Comparison of ENCODE assay signal across 9 cellular contexts in genomic region chr13:48542581-48543341, GRCh38. TPM values are rescaled to one million over a fixed set of nuclear protein-coding genes. Genes with fewer than 3 reads are reported as not detected.
DNase-seq lines count a peak whose midpoint lies in the region; ATAC-seq and TF ChIP-seq lines count a peak whose summit lies in the region.
"Had no signal": no experiment of that assay in that cellular context is flagged by ENCODE, and none has a peak within 500 bp of the region (broad histone marks: within the 10 kb centered on the region; RNA-seq: fewer than 3 reads in every experiment).

No MANE protein-coding gene starts in this region.

- peaks cover 17% of the 10 kb centered on the region for H3K4me1 Mint-ChIP-seq in endodermal cell
- H3K4me1 Mint-ChIP-seq in CD8-positive, alpha-beta memory T cell: no peaks in the 10 kb centered on the region

- H3K27me3 ChIP-seq in endodermal cell (ENCODE audit: control insufficient read depth, insufficient read depth, low read length, poor library complexity, severe bottlenecking) (peaks cover 40% of the 10 kb centered on the region), muscle layer of colon (ENCODE audit: control insufficient read depth in 1 of 2, insufficient read depth in 2 of 2, low read length in 2 of 2) (no peaks in the 10 kb centered on the region), PC-3 (ENCODE audit: low read length) (no peaks in the 10 kb centered on the region)
- H3K27me3 ChIP-seq in CD8-positive, alpha-beta memory T cell (ENCODE audit: insufficient read depth, low read length, poor library complexity, severe bottlenecking): no peaks in the 10 kb centered on the region

- no peak overlapping the region for H2AFZ ChIP-seq in PC-3 (ENCODE audit: low read length)

- H3K27ac Mint-ChIP-seq in endodermal cell: no peak overlapping the region
- H3K27ac Mint-ChIP-seq in CD8-positive, alpha-beta memory T cell: no peak overlapping the region

- H3K27me3 Mint-ChIP-seq in endodermal cell (ENCODE audit: insufficient read depth): peaks cover 54% of the 10 kb centered on the region
- peaks cover 0 to 2% of the 10 kb centered on the region in 2 donors for H3K27me3 Mint-ChIP-seq in CD8-positive, alpha-beta memory T cell

- H3K4me3 Mint-ChIP-seq in endodermal cell: no peak overlapping the region
- H3K4me3 Mint-ChIP-seq in CD8-positive, alpha-beta memory T cell: no peak overlapping the region

- H3F3A ChIP-seq in PC-3 (ENCODE audit: low read length, unreplicated experiment): no peaks in the 10 kb centered on the region

- CTCF ChIA-PET in CD8-positive, alpha-beta memory T cell (lab: Charles Lee): interaction anchor here (0.8 to 1.3 kb wide), 2 partner anchors 8 to 37 kb away, joined by 3 read pairs; no protein-coding TSS in a partner anchor
- CTCF ChIA-PET in PC-3 (lab: Charles Lee): no interaction called here

- WGBS in endodermal cell (ENCODE audit: insufficient coverage in 1 of 2, insufficient read length in 1 of 2), 2 experiments: 41 to 48% methylated on average over 8 to 11 of the region's 11 CpGs

- H3K27ac ChIP-seq in endodermal cell (ENCODE audit: low read depth, low read length): peak overlapping the region; percentile 76
- peak overlapping the region; percentile 14 for H3K27ac ChIP-seq in muscle layer of colon (ENCODE audit: low read depth, low read length)
- H3K27ac ChIP-seq in CD8-positive, alpha-beta memory T cell (ENCODE audit: low read depth, low read length): no peak overlapping the region
- no peak overlapping the region for H3K27ac ChIP-seq in PC-3 (ENCODE audit: low read length)
- H3K27ac ChIP-seq: KMS-11 had no signal

- no peak overlapping the region for H3K4me3 ChIP-seq in endodermal cell (ENCODE audit: low read length)
- H3K4me3 ChIP-seq in muscle layer of colon (ENCODE audit: low read depth in 1 of 2, low read length in 2 of 2): peak overlapping the region in 1 of 2 donors; percentile 6
- H3K4me3 ChIP-seq in CD8-positive, alpha-beta memory T cell (ENCODE audit: low read length): no peak overlapping the region
- no peak overlapping the region for H3K4me3 ChIP-seq in PC-3 (ENCODE audit: low read length)

- no peaks in the 10 kb centered on the region for H3K4me1 ChIP-seq in endodermal cell (ENCODE audit: control insufficient read depth, insufficient read depth, low read length)
- H3K4me1 ChIP-seq in muscle layer of colon (ENCODE audit: insufficient read depth, low read length): peaks cover 9% of the 10 kb centered on the region
- no peaks in the 10 kb centered on the region for H3K4me1 ChIP-seq in CD8-positive, alpha-beta memory T cell (ENCODE audit: insufficient read depth, low read length)
- no peaks in the 10 kb centered on the region for H3K4me1 ChIP-seq in PC-3 (ENCODE audit: insufficient read depth, low read length)

- no peak overlapping the region for H3K4me2 ChIP-seq in PC-3 (ENCODE audit: low read length)
- H3K4me2 ChIP-seq: KMS-11 had no signal

- H3K36me3 Mint-ChIP-seq in endodermal cell (ENCODE audit: low read depth): no peaks in the 10 kb centered on the region
- peaks cover 0 to 7% (median 0%) of the 10 kb centered on the region in 3 donors for H3K36me3 Mint-ChIP-seq in CD8-positive, alpha-beta memory T cell

- no peaks in the 10 kb centered on the region for H4K20me1 ChIP-seq in PC-3 (ENCODE audit: low read length)

- H3K36me3 ChIP-seq in endodermal cell (ENCODE audit: control insufficient read depth, insufficient read depth, low read length) (no peaks in the 10 kb centered on the region), muscle layer of colon (ENCODE audit: insufficient read depth, low read length) (no peaks in the 10 kb centered on the region), PC-3 (ENCODE audit: low read depth, low read length) (no peaks in the 10 kb centered on the region)
- H3K36me3 ChIP-seq in CD8-positive, alpha-beta memory T cell (ENCODE audit: insufficient read depth, low read length): no peaks in the 10 kb centered on the region

- POLR2A ChIA-PET in CD8-positive, alpha-beta memory T cell (lab: Charles Lee): interaction anchor here (0.6 to 1.1 kb wide), 2 partner anchors 9 to 39 kb away, joined by 3 to 6 read pairs; no protein-coding TSS in a partner anchor
- POLR2A ChIA-PET in PC-3 (lab: Charles Lee; ENCODE audit: unreplicated experiment): no interaction called here

- H3K9me3 Mint-ChIP-seq in endodermal cell: no peaks in the 10 kb centered on the region
- H3K9me3 Mint-ChIP-seq in CD8-positive, alpha-beta memory T cell: no peaks in the 10 kb centered on the region

- BruUV-seq in PC-3 (replicated peaks; lab: Mats Ljungman, UMichigan): no TSS peak

- TF ChIP-seq CTCF in endodermal cell (conservative IDR thresholded peaks at IDR 0.05): peak; percentile 38
- no peak for TF ChIP-seq CTCF in PC-3 (conservative IDR thresholded peaks at IDR 0.05; ENCODE audit: low read depth, low read length)

- intact Hi-C loops in PC-3 (cut with micrococcal nuclease): no loop called here

- DNase-seq in NCI-H2227 treated with DMSO at 0.1 percent for 48 hours (lab: John Stamatoyannopoulos, UW) (peak; percentile 42), endodermal cell (peak; percentile 73), hepatic stellate cell (ENCODE audit: low spot score) (no peak), PC-3 (no peak)
- DNase-seq in CD8-positive, alpha-beta memory T cell: no peak

- H3K9ac ChIP-seq in endodermal cell (ENCODE audit: extremely low read depth, low read length, poor library complexity, severe bottlenecking) (no peak overlapping the region), muscle layer of colon (ENCODE audit: low read length) (no peak overlapping the region), PC-3 (ENCODE audit: low read length) (no peak overlapping the region)
- H3K9ac ChIP-seq: KMS-11 had no signal

- H3K9me3 ChIP-seq in endodermal cell (ENCODE audit: control insufficient read depth, low read length) (no peaks in the 10 kb centered on the region), muscle layer of colon (ENCODE audit: low read length) (no peaks in the 10 kb centered on the region), PC-3 (ENCODE audit: low read length) (no peaks in the 10 kb centered on the region)
- H3K9me3 ChIP-seq in CD8-positive, alpha-beta memory T cell (ENCODE audit: low read length): no peaks in the 10 kb centered on the region

- 0 out of 2 replicates have a peak, but pooled peaks cover 2% of the 10 kb centered on the region for H3K9me2 ChIP-seq in PC-3 (replicated peaks; ENCODE audit: low read length)

- H3K79me2 ChIP-seq in PC-3 (ENCODE audit: low read length): no peaks in the 10 kb centered on the region

- peak; percentile 72 for ATAC-seq in GM19438 (IDR thresholded peaks at IDR 0.05; ENCODE audit: low read depth, unreplicated experiment)
- ATAC-seq in PC-3: no peak
- no peak for ATAC-seq in GM19351 (IDR thresholded peaks at IDR 0.05; ENCODE audit: unreplicated experiment)

RNA-seq across cellular contexts. Expression of gene RCBTB2, which starts 9.9 kb away (rescaled TPM):
- 1 to 10 TPM; 3.1 to 7.3 TPM for total RNA-seq in endodermal cell
- 22.5 TPM for polyA plus RNA-seq in endodermal cell (2013, experiment 1 of 2)
- polyA plus RNA-seq in endodermal cell (2013, experiment 2 of 2): 22.1 TPM
- total RNA-seq in CD8-positive, alpha-beta memory T cell: 1 to 10 TPM; 5.4 to 6.5 TPM
- 23.4 TPM for polyA plus RNA-seq in CD8-positive, alpha-beta memory T cell
- 2.1 and 2.5 TPM in 2 replicates for total RNA-seq in PC-3 (2014; rRNA removed)

Comparison
In these comparisons a context has a peak if more than half of its experiments do, and no peak if none do; other contexts are left out.
1. DNase-seq: peak in NCI-H2227 treated with DMSO at 0.1 percent for 48 hours (single experiment) and endodermal cell (single experiment); none in CD8-positive, alpha-beta memory T cell (0 of 5), hepatic stellate cell (single experiment) and PC-3 (single experiment).
2. H3K27ac ChIP-seq: peak in endodermal cell (single experiment) and muscle layer of colon (single experiment); none in CD8-positive, alpha-beta memory T cell (single experiment) and PC-3 (single experiment).